18 cellular contexts compared by ENCODE assay signal in the genomic region with DNA sequence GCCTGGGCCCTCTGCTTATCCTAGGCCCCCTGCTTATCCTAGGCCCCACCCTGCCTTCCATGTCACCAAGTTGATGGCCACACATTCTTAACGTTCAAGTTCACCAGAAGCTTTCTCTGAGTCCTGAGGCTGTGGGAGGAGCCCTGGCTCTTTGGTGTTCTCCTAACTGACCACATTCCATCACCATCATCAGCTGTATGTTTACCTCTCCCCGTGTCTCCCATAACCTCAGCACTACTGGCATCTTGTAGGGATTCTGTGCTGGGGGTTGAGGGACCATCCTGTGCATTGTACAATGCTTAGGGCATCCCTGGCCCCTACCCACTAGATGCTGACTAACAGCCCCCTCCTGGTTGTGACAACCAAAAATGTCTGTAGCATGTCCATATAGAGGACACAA.
"Had no signal": no experiment of that assay in that cellular context is flagged by ENCODE, and none has a peak within 500 bp of the region (broad histone marks: within the 10 kb centered on the region; RNA-seq: fewer than 3 reads in every experiment).

No MANE protein-coding gene starts in this region.

- H3K9me3 ChIP-seq: adrenal gland, right lobe of liver, testis had no signal

- H3K27ac ChIP-seq: adrenal gland, right lobe of liver, testis had no signal

- ATAC-seq: activated CD8-positive, alpha-beta T cell treated with anti-CD3 and anti-CD28 coated beads, Interleukin-2, amount 10 ng/mL, durations not matched to agents 7 days and 5 days; left cardiac atrium; stimulated activated memory B cell treated with anti-CD40 and anti-IgM and Interleukin-4, amounts not matched to agents 10 μg/mL and 1 μg/mL and 100 μg/mL, for 72 hours had no signal

- H3K4me1 ChIP-seq: adrenal gland, right lobe of liver, testis had no signal

- DNase-seq: activated CD4-positive, alpha-beta T cell treated with anti-CD3 and anti-CD28 coated beads for 1 hour; activated CD4-positive, alpha-beta T cell treated with anti-CD3 and anti-CD28 coated beads, Interleukin-2, amount 50 U/mL, for 1 hour; activated CD8-positive, alpha-beta T cell treated with anti-CD3 and anti-CD28 coated beads, Interleukin-2, amount 10 ng/mL, durations not matched to agents 7 days and 5 days; activated naive CD4-positive, alpha-beta T cell; activated T-cell treated with anti-CD3 and anti-CD28 coated beads, Interleukin-2, amount 50 U/mL, for 24 hours; adrenal gland; central memory CD4-positive, alpha-beta T cell; effector memory CD4-positive, alpha-beta T cell; hypothalamus; left cardiac atrium; naive B cell; occipital lobe; right lobe of liver; small intestine; stimulated activated CD4-positive, alpha-beta T cell treated with anti-CD3 and anti-CD28 coated beads, Interleukin-2, amount 100 ng/mL, for 24 hours; T-helper 1 cell; testis had no signal

- H3K27me3 ChIP-seq: adrenal gland, right lobe of liver, testis had no signal

- H3K36me3 ChIP-seq: adrenal gland, right lobe of liver had no signal

- H3K4me3 ChIP-seq: adrenal gland, right lobe of liver, testis had no signal
